27 cellular contexts compared by ENCODE assay signal in the genomic region with DNA sequence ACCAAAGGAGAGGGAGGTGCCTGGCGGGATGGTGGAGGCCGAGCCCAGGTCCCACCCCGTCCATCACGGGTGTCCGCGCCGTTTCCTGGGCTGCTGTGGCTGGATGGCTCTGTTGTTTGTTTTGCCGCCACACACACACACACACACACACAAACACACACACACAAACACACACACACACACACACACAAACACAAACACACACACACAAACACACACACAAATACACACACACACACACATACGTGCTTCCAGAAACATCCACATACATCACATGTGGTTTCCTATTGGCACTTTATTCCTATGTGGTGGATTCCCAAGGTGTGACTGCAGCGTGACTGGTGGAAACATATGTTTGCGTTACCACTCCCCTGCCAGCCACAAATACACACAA.
"Had no signal": no experiment of that assay in that cellular context is flagged by ENCODE, and none has a peak within 500 bp of the region (broad histone marks: within the 10 kb centered on the region; RNA-seq: fewer than 3 reads in every experiment).

No MANE protein-coding gene starts in this region.

- H3K9me3 ChIP-seq: left lung, lower lobe of right lung, neutrophil, right atrium auricular region, right lobe of liver, tibial nerve, vagina had no signal

- H3K36me3 Mint-ChIP-seq: type B pancreatic cell had no signal

- H3K27ac Mint-ChIP-seq: naive thymus-derived CD8-positive, alpha-beta T cell; progenitor cell of endocrine pancreas; stimulated activated memory B cell treated with anti-CD40 and anti-IgM and Interleukin-4, amounts not matched to agents 10 μg/mL and 1 μg/mL and 100 μg/mL, for 72 hours; stimulated activated naive CD8-positive, alpha-beta T cell treated with anti-CD3 and anti-CD28 coated beads, Interleukin-15, amount 100 ng/mL, for 72 hours; type B pancreatic cell had no signal

- H3K4me2 ChIP-seq: smooth muscle cell had no signal

- H3K4me1 Mint-ChIP-seq: naive thymus-derived CD8-positive, alpha-beta T cell; stimulated activated memory B cell treated with anti-CD40 and anti-IgM and Interleukin-4, amounts not matched to agents 10 μg/mL and 1 μg/mL and 100 μg/mL, for 72 hours; stimulated activated naive CD8-positive, alpha-beta T cell treated with anti-CD3 and anti-CD28 coated beads, Interleukin-15, amount 100 ng/mL, for 72 hours had no signal

- DNase-seq: hippocampal formation; kidney glomerular epithelial cell; left colon; left lung; lower lobe of right lung; mammary epithelial cell; mesenchymal stem cell; naive thymus-derived CD8-positive, alpha-beta T cell; occipital lobe; right lobe of liver; stimulated activated CD4-positive, alpha-beta T cell treated with anti-CD3 and anti-CD28 coated beads, Interleukin-1b, Interleukin-23, amount 100 ng/mL, for 48 hours; stimulated activated CD4-positive, alpha-beta T cell treated with anti-CD3 and anti-CD28 coated beads, Interleukin-2, amount 100 ng/mL, for 48 hours; stimulated activated CD4-positive, alpha-beta T cell treated with anti-CD3 and anti-CD28 coated beads, Interleukin-4, amount 100 ng/mL, for 4 hours; stimulated activated CD8-positive, alpha-beta memory T cell treated with anti-CD3 and anti-CD28 coated beads, Interleukin-4, amount 100 ng/mL, for 48 hours; stimulated activated naive CD4-positive, alpha-beta T cell treated with Interleukin-2 at 50 U/mL for 16 hours; stimulated activated naive CD8-positive, alpha-beta T cell treated with anti-CD3 and anti-CD28 coated beads, Interleukin-15, amount 100 ng/mL, for 72 hours had no signal

- H3K4me3 Mint-ChIP-seq: naive thymus-derived CD8-positive, alpha-beta T cell; nephron; neural crest cell; stimulated activated memory B cell treated with anti-CD40 and anti-IgM and Interleukin-4, amounts not matched to agents 10 μg/mL and 1 μg/mL and 100 μg/mL, for 72 hours; stimulated activated naive CD8-positive, alpha-beta T cell treated with anti-CD3 and anti-CD28 coated beads, Interleukin-15, amount 100 ng/mL, for 72 hours; type B pancreatic cell had no signal

- H3K9me3 Mint-ChIP-seq: nephron; neural crest cell; stimulated activated memory B cell treated with anti-CD40 and anti-IgM and Interleukin-4, amounts not matched to agents 10 μg/mL and 1 μg/mL and 100 μg/mL, for 72 hours; stimulated activated naive CD8-positive, alpha-beta T cell treated with anti-CD3 and anti-CD28 coated beads, Interleukin-15, amount 100 ng/mL, for 72 hours; type B pancreatic cell had no signal

- H3K4me1 ChIP-seq: left lung, lower lobe of right lung, parathyroid adenoma, right atrium auricular region, right lobe of liver, tibial nerve, vagina had no signal

- H3K36me3 ChIP-seq: left lung, lower lobe of right lung, neutrophil, right atrium auricular region, right lobe of liver, tibial nerve, vagina had no signal

- H3K27me3 Mint-ChIP-seq: stimulated activated memory B cell treated with anti-CD40 and anti-IgM and Interleukin-4, amounts not matched to agents 10 μg/mL and 1 μg/mL and 100 μg/mL, for 72 hours; stimulated activated naive CD8-positive, alpha-beta T cell treated with anti-CD3 and anti-CD28 coated beads, Interleukin-15, amount 100 ng/mL, for 72 hours had no signal

- H3K9ac ChIP-seq: parathyroid adenoma had no signal

- H2AFZ ChIP-seq: parathyroid adenoma had no signal

- H3K27me3 ChIP-seq: neutrophil, right atrium auricular region, right lobe of liver, tibial nerve, vagina had no signal

- H3K27ac ChIP-seq: left lung, lower lobe of right lung, neutrophil, parathyroid adenoma, right atrium auricular region, right lobe of liver, tibial nerve, vagina had no signal

- H3K4me3 ChIP-seq: left lung, lower lobe of right lung, right atrium auricular region, right lobe of liver, smooth muscle cell, tibial nerve, vagina had no signal
